Comparison of ENCODE assay signal across 9 cellular contexts in genomic region chr12:124713041-124713435, GRCh38.
DNase-seq lines count a peak whose midpoint lies in the region; ATAC-seq, FAIRE-seq and TF ChIP-seq lines count a peak whose summit lies in the region.
"Had no signal": no experiment of that assay in that cellular context is flagged by ENCODE, and none has a peak within 500 bp of the region (broad histone marks: within the 10 kb centered on the region; RNA-seq: fewer than 3 reads in every experiment).

No MANE protein-coding gene starts in this region.

- H3K4me3 ChIP-seq in IMR-90 (ENCODE audit: insufficient read depth, low read depth, low read length) (no peak overlapping the region), endothelial cell of umbilical vein (replicated peaks in 1 of 3; ENCODE audit: insufficient read depth in 1 of 3, low read depth in 1 of 3, low read length in 3 of 3) (no peak overlapping the region), prostate gland (no peak overlapping the region)

- dilution Hi-C loops in IMR-90 (cut with HindIII; ENCODE audit: low sequenced_read_pairs, unreplicated experiment), result no loop called here
- dilution Hi-C loops in endothelial cell of umbilical vein (cut with MboI; ENCODE audit: extremely low pct_ligation_motif_present, low sequenced_read_pairs), result no loop called here

- H2AFZ ChIP-seq in IMR-90 (replicated peaks; ENCODE audit: low read length, poor library complexity) (peak overlapping the region; percentile 93), endothelial cell of umbilical vein (ENCODE audit: low read depth, low read length) (peak overlapping the region; percentile 45)

- H3K79me1 ChIP-seq in IMR-90 (ENCODE audit: low read depth in 1 of 2, low read length in 2 of 2), result no peaks in the 10 kb centered on the region

- peak overlapping the region; percentile 21; the same call in 2 of the 3 replicates for H2BK15ac ChIP-seq in IMR-90 (ENCODE audit: low read depth, low read length)

- intact Hi-C loops in IMR-90 (cut with micrococcal nuclease) (no loop called here), endothelial cell of umbilical vein (cut with micrococcal nuclease) (loop anchor here (1.0 kb wide), 5 partner anchors 18 to 200 kb away; no protein-coding TSS in a partner anchor), prostate gland (cut with DNase I) (no loop called here)

- POLR2A ChIA-PET in IMR-90 (lab: Charles Lee; ENCODE audit: unreplicated experiment) (no interaction called here), endothelial cell of umbilical vein (lab: Charles Lee) (no interaction called here)

- no peak for ATAC-seq in IMR-90 (ENCODE audit: low read depth)
- no peak for ATAC-seq in HG03108 (IDR thresholded peaks at IDR 0.05; ENCODE audit: unreplicated experiment)

- peak overlapping the region; percentile 74 for H3K4me3 Mint-ChIP-seq in activated naive CD4-positive, alpha-beta T cell treated with anti-CD3 and anti-CD28 coated beads, Interleukin-2, amount 50 U/mL, for 24 hours

- H2AK9ac ChIP-seq in IMR-90 (replicated peaks; ENCODE audit: low read depth, low read length, poor library complexity), result peak overlapping the region; percentile 39

- H2AK5ac ChIP-seq in IMR-90 (ENCODE audit: low read depth, low read length), result peak overlapping the region; percentile 25; the same call in 1 of the 2 replicates

- WGBS in IMR-90 (ENCODE audit: extremely low coverage in 2 of 2, insufficient read length in 1 of 2), 2 experiments, result 82% methylated on average over 10 of the region's 14 CpGs; no CpG with 5 or more reads in 1 of the 2 experiments
- 78% methylated on average over 14 of the region's 14 CpGs for WGBS in prostate gland

- H3K23ac ChIP-seq in IMR-90 (ENCODE audit: low read depth, low read length), result no peak overlapping the region

- peak overlapping the region; percentile 53 for H2BK5ac ChIP-seq in IMR-90 (ENCODE audit: low read depth, low read length, poor library complexity, severe bottlenecking)

- peak overlapping the region; percentile 92 for H2BK120ac ChIP-seq in IMR-90 (ENCODE audit: low read depth, low read length)

- peak overlapping the region; percentile 67 for H3K18ac ChIP-seq in IMR-90 (ENCODE audit: low read depth, low read length)

- H3K14ac ChIP-seq in IMR-90 (replicated peaks; ENCODE audit: low read depth, low read length), result peak overlapping the region; percentile 81

- peak overlapping the region; percentile 86 for H2BK20ac ChIP-seq in IMR-90 (ENCODE audit: low read depth, low read length)

- peak overlapping the region in 1 of 2 experiments; percentile 90; a peak in 2 of 4 replicates for H4K8ac ChIP-seq in IMR-90 (ENCODE audit: low read depth in 2 of 2, low read length in 2 of 2)

- H3K27me3 Mint-ChIP-seq in activated naive CD4-positive, alpha-beta T cell treated with anti-CD3 and anti-CD28 coated beads, Interleukin-2, amount 50 U/mL, for 24 hours, result no peaks in the 10 kb centered on the region

- no peak for DNase-seq in activated naive CD4-positive, alpha-beta T cell treated with Interleukin-2 at 50 U/mL for 16 hours
- DNase-seq in IMR-90, result no peak
- DNase-seq in endothelial cell of umbilical vein (ENCODE audit: low read depth, low spot score), result peak; percentile 56
- no peak for DNase-seq in prostate gland (ENCODE audit: low spot score)
- DNase-seq in NCI-H2196 treated with DMSO at 0.1 percent for 48 hours (lab: John Stamatoyannopoulos, UW; ENCODE audit: unreplicated experiment), result no peak
- DNase-seq in activated gamma-delta T cell (lab: John Stamatoyannopoulos, UW), result no peak

- H4K91ac ChIP-seq in IMR-90 (ENCODE audit: insufficient read depth, low read depth, low read length), result peak overlapping the region; percentile 19; the same call in 1 of the 2 replicates

- FAIRE-seq in endothelial cell of umbilical vein (lab: Jason Lieb, UNC), result peak; percentile 18

- H3K4me2 ChIP-seq in IMR-90 (ENCODE audit: low read depth, low read length), result no peak overlapping the region
- peak overlapping the region; percentile 58 for H3K4me2 ChIP-seq in endothelial cell of umbilical vein (ENCODE audit: insufficient read depth, low read length)

- H3K56ac ChIP-seq in IMR-90 (ENCODE audit: extremely low read depth, insufficient read depth, low read length), result no peak overlapping the region

- peaks cover 10% of the 10 kb centered on the region for H3K4me1 ChIP-seq in IMR-90 (ENCODE audit: control insufficient read depth, insufficient read depth, low read length)
- peaks cover 24% of the 10 kb centered on the region for H3K4me1 ChIP-seq in endothelial cell of umbilical vein (ENCODE audit: control insufficient read depth, extremely low read depth, insufficient read depth, low read length)
- H3K4me1 ChIP-seq in prostate gland (replicated peaks), result no peaks in the 10 kb centered on the region

- in situ Hi-C loops in IMR-90 (cut with MboI; ENCODE audit: low sequenced_read_pairs), result no loop called here

- peak overlapping the region; percentile 80 for H3K4ac ChIP-seq in IMR-90 (ENCODE audit: low read depth, low read length)

- H3K9me3 ChIP-seq in IMR-90 (ENCODE audit: control insufficient read depth, insufficient read depth, low read length), result no peaks in the 10 kb centered on the region
- no peaks in the 10 kb centered on the region for H3K9me3 ChIP-seq in endothelial cell of umbilical vein (replicated peaks; ENCODE audit: control insufficient read depth, insufficient read depth, low read length)
- H3K9me3 ChIP-seq in prostate gland, result no peaks in the 10 kb centered on the region

- no TSS peak for BruUV-seq in IMR-90 (replicated peaks; lab: Mats Ljungman, UMichigan)
- BruUV-seq in endothelial cell of umbilical vein (replicated peaks; lab: Mats Ljungman, UMichigan), result TSS peak; percentile 97

- TF ChIP-seq CTCF in IMR-90 (conservative IDR thresholded peaks at IDR 0.05; ENCODE audit: low read depth, low read length) (no peak), endothelial cell of umbilical vein (IDR thresholded peaks at IDR 0.05; ENCODE audit: extremely low read depth in 1 of 2, insufficient read depth in 1 of 2, low read depth in 1 of 2, low read length in 2 of 2) (no peak), prostate gland (IDR thresholded peaks at IDR 0.05) (no peak)

- H3K9me1 ChIP-seq in IMR-90 (ENCODE audit: insufficient read depth, low read length), result no peaks in the 10 kb centered on the region; the same call in 1 of the 2 replicates
- no peaks in the 10 kb centered on the region for H3K9me1 ChIP-seq in endothelial cell of umbilical vein (replicated peaks; ENCODE audit: control insufficient read depth, extremely low read depth, insufficient read depth, low read length)

- no peak overlapping the region; the same call in 1 of the 2 replicates for H3K27ac ChIP-seq in IMR-90 (ENCODE audit: insufficient read depth, low read length)
- H3K27ac ChIP-seq in endothelial cell of umbilical vein (ENCODE audit: insufficient read depth, low read depth, low read length), result peak overlapping the region; percentile 94
- peak overlapping the region; percentile 32 to 62 for H3K27ac ChIP-seq in prostate gland
- H3K27ac ChIP-seq: VCaP had no signal

- peaks cover 18% of the 10 kb centered on the region for H3K4me1 Mint-ChIP-seq in activated naive CD4-positive, alpha-beta T cell treated with anti-CD3 and anti-CD28 coated beads, Interleukin-2, amount 50 U/mL, for 24 hours

- no peaks in the 10 kb centered on the region for H3K79me2 ChIP-seq in endothelial cell of umbilical vein (ENCODE audit: control insufficient read depth, insufficient read depth, low read length)

- TF ChIP-seq POLR2A in IMR-90 (IDR thresholded peaks at IDR 0.05; ENCODE audit: low read depth, low read length) (no peak), endothelial cell of umbilical vein (IDR thresholded peaks at IDR 0.05; ENCODE audit: low read depth, low read length) (no peak), prostate gland (IDR thresholded peaks at IDR 0.05) (no peak)

- H4K20me1 ChIP-seq in IMR-90 (ENCODE audit: insufficient read depth, low read length) (no peaks in the 10 kb centered on the region), endothelial cell of umbilical vein (replicated peaks; ENCODE audit: control insufficient read depth, extremely low read depth, insufficient read depth, low read length) (no peaks in the 10 kb centered on the region)

- CTCF ChIA-PET in IMR-90 (lab: Yijun Ruan, JAX) (no interaction called here), endothelial cell of umbilical vein (lab: Charles Lee) (interaction anchor here (1.0 to 1.4 kb wide), 3 partner anchors 10 to 14 kb away, joined by 3 read pairs; no protein-coding TSS in a partner anchor)

- no peaks in the 10 kb centered on the region for H3K9me3 Mint-ChIP-seq in activated naive CD4-positive, alpha-beta T cell treated with anti-CD3 and anti-CD28 coated beads, Interleukin-2, amount 50 U/mL, for 24 hours

- H3K9ac ChIP-seq in IMR-90 (ENCODE audit: low read depth, low read length), result no peak overlapping the region
- H3K9ac ChIP-seq in endothelial cell of umbilical vein (replicated peaks; ENCODE audit: extremely low read depth, insufficient read depth, low read length), result peak overlapping the region; percentile 78

- H4K5ac ChIP-seq in IMR-90 (ENCODE audit: low read depth, low read length), result peak overlapping the region; percentile 32; the same call in 1 of the 2 replicates

- no peak for TF ChIP-seq RAD21 in IMR-90 (IDR thresholded peaks at IDR 0.05; ENCODE audit: low read length)

- H3K36me3 Mint-ChIP-seq in activated naive CD4-positive, alpha-beta T cell treated with anti-CD3 and anti-CD28 coated beads, Interleukin-2, amount 50 U/mL, for 24 hours, result no peaks in the 10 kb centered on the region

- H3K27me3 ChIP-seq in IMR-90 (ENCODE audit: control insufficient read depth, insufficient read depth, low read length), result no peaks in the 10 kb centered on the region
- H3K27me3 ChIP-seq in endothelial cell of umbilical vein (ENCODE audit: control insufficient read depth in 2 of 2, insufficient read depth in 2 of 2, low read length in 2 of 2), result no peaks in the 10 kb centered on the region
- H3K27me3 ChIP-seq in prostate gland (replicated peaks; ENCODE audit: insufficient read depth), result no peaks in the 10 kb centered on the region

- H3K36me3 ChIP-seq in IMR-90 (ENCODE audit: control insufficient read depth, insufficient read depth, low read length) (no peaks in the 10 kb centered on the region), endothelial cell of umbilical vein (ENCODE audit: control insufficient read depth in 2 of 2, extremely low read depth in 1 of 2, insufficient read depth in 2 of 2, low read length in 2 of 2) (no peaks in the 10 kb centered on the region), prostate gland (no peaks in the 10 kb centered on the region)

- H3K27ac Mint-ChIP-seq in activated naive CD4-positive, alpha-beta T cell treated with anti-CD3 and anti-CD28 coated beads, Interleukin-2, amount 50 U/mL, for 24 hours, result peak overlapping the region; percentile 88

TF ChIP-seq in IMR-90, 13 proteins besides CTCF, POLR2A, EP300 and RAD21 (continues in another document):
- TF ChIP-seq BHLHE40 (IDR thresholded peaks at IDR 0.05; ENCODE audit: low read depth, low read length) (no peak), FOS (IDR thresholded peaks at IDR 0.05; ENCODE audit: low read depth, low read length) (no peak), MAFK (IDR thresholded peaks at IDR 0.05; ENCODE audit: low read depth, low read length) (no peak)

TF ChIP-seq in endothelial cell of umbilical vein, 7 proteins besides CTCF, POLR2A, EP300 and RAD21 (continues in another document):
- no peak for TF ChIP-seq MAX (IDR thresholded peaks at IDR 0.05; ENCODE audit: insufficient read depth, insufficient read length)
